12 cellular contexts compared by ENCODE assay signal in the genomic region with DNA sequence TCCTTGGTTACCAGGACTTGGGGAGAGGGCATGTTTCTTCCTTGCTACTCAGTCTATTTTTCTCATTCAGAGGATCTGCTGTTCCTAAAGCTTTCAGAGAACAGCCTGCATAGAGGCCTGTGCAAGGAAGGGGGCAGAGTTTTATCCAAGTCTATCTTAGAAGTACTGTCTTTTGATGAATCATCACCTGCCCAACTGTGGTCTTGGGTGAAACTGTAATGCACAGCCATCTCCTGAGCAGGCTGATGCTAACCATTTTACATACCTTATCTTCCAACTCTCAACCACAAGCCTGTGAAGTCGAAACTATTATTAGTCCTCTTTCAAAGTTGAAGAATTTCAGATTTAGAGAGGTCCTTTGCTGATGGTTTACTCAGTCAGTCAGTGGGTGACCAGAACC.
DNase-seq lines count a peak whose midpoint lies in the region; ATAC-seq and TF ChIP-seq lines count a peak whose summit lies in the region.
"Had no signal": no experiment of that assay in that cellular context is flagged by ENCODE, and none has a peak within 500 bp of the region (broad histone marks: within the 10 kb centered on the region; RNA-seq: fewer than 3 reads in every experiment).

No MANE protein-coding gene starts in this region.

- H3K9me3 Mint-ChIP-seq in stimulated activated effector memory CD8-positive, alpha-beta T cell treated with anti-CD3 and anti-CD28 coated beads, Interleukin-12 subunit alpha, Interleukin-12 subunit beta, amount 100 ng/mL, for 72 hours: no peaks in the 10 kb centered on the region

- DNase-seq in activated CD4-positive, alpha-beta T cell treated with anti-CD3 and anti-CD28 coated beads for 48 hours: peak; percentile 12
- DNase-seq in activated CD4-positive, alpha-beta T cell treated with anti-CD3 and anti-CD28 coated beads, Interleukin-2, amount 50 U/mL, for 48 hours: no peak
- no peak for DNase-seq in stimulated activated effector memory CD8-positive, alpha-beta T cell treated with anti-CD3 and anti-CD28 coated beads, Interleukin-12 subunit alpha, Interleukin-12 subunit beta, amount 100 ng/mL, for 72 hours (ENCODE audit: low spot score in 2 of 2)
- DNase-seq in H4 (ENCODE audit: low spot score) (no peak), gastrocnemius medialis (no peak), DMS 273 (lab: John Stamatoyannopoulos, UW; ENCODE audit: unreplicated experiment) (no peak)
- DNase-seq: midbrain, NCI-H1436 treated with DMSO at 0.1 percent for 48 hours had no signal

- no peaks in the 10 kb centered on the region for H3K4me1 ChIP-seq in gastrocnemius medialis
- H3K4me1 ChIP-seq: tibial nerve had no signal

- peaks cover 16% of the 10 kb centered on the region for H3K4me1 Mint-ChIP-seq in stimulated activated effector memory CD8-positive, alpha-beta T cell treated with anti-CD3 and anti-CD28 coated beads, Interleukin-12 subunit alpha, Interleukin-12 subunit beta, amount 100 ng/mL, for 72 hours

- H3K36me3 ChIP-seq in gastrocnemius medialis: no peaks in the 10 kb centered on the region

- H3K4me3 Mint-ChIP-seq in stimulated activated effector memory CD8-positive, alpha-beta T cell treated with anti-CD3 and anti-CD28 coated beads, Interleukin-12 subunit alpha, Interleukin-12 subunit beta, amount 100 ng/mL, for 72 hours: no peak overlapping the region
- H3K4me3 Mint-ChIP-seq: activated naive CD8-positive, alpha-beta T cell had no signal

- in situ Hi-C loops in gastrocnemius medialis (cut with MboI; ENCODE audit: low sequenced_read_pairs in 4 of 4): no loop called here

- no peak for TF ChIP-seq POLR2A in gastrocnemius medialis (IDR thresholded peaks at IDR 0.05)

- ATAC-seq in HG02571 (IDR thresholded peaks at IDR 0.05; ENCODE audit: unreplicated experiment) (peak; percentile 92), HG03520 (IDR thresholded peaks at IDR 0.05; ENCODE audit: unreplicated experiment) (peak; percentile 97), gastrocnemius medialis (no peak)
- ATAC-seq in stimulated activated effector memory CD8-positive, alpha-beta T cell treated with anti-CD3 and anti-CD28 coated beads, Interleukin-12 subunit alpha, Interleukin-12 subunit beta, amount 100 ng/mL, for 72 hours: peak; percentile 83

- H3K27ac Mint-ChIP-seq in stimulated activated effector memory CD8-positive, alpha-beta T cell treated with anti-CD3 and anti-CD28 coated beads, Interleukin-12 subunit alpha, Interleukin-12 subunit beta, amount 100 ng/mL, for 72 hours: no peak overlapping the region
- H3K27ac Mint-ChIP-seq: activated naive CD8-positive, alpha-beta T cell had no signal

- TF ChIP-seq CTCF in gastrocnemius medialis (IDR thresholded peaks at IDR 0.05 in 4 of 5, conservative IDR thresholded peaks at IDR 0.05 in 1 of 5): no peak

- H3K36me3 Mint-ChIP-seq in stimulated activated effector memory CD8-positive, alpha-beta T cell treated with anti-CD3 and anti-CD28 coated beads, Interleukin-12 subunit alpha, Interleukin-12 subunit beta, amount 100 ng/mL, for 72 hours: no peaks in the 10 kb centered on the region
- H3K36me3 Mint-ChIP-seq: activated naive CD8-positive, alpha-beta T cell had no signal

- intact Hi-C loops in gastrocnemius medialis (cut with DNase I; ENCODE audit: low total_unique reads): no loop called here

- H3K4me3 ChIP-seq in gastrocnemius medialis: no peak overlapping the region
- H3K4me3 ChIP-seq: tibial nerve had no signal

- H3K9me3 ChIP-seq in gastrocnemius medialis: no peaks in the 10 kb centered on the region

- no peak overlapping the region for H3K27ac ChIP-seq in gastrocnemius medialis
- H3K27ac ChIP-seq: tibial nerve had no signal

- H3K27me3 ChIP-seq in gastrocnemius medialis: no peaks in the 10 kb centered on the region
- H3K27me3 ChIP-seq: tibial nerve had no signal

Comparison
In these comparisons a context has a peak if more than half of its experiments do, and no peak if none do; other contexts are left out.
1. ATAC-seq: peak in HG02571 (single experiment), HG03520 (single experiment) and stimulated activated effector memory CD8-positive, alpha-beta T cell treated with anti-CD3 and anti-CD28 coated beads, Interleukin-12 subunit alpha, Interleukin-12 subunit beta, amount 100 ng/mL, for 72 hours (single experiment); none in gastrocnemius medialis (0 of 2).